ENCODE assay signal across 10 cellular contexts in the genomic region with DNA sequence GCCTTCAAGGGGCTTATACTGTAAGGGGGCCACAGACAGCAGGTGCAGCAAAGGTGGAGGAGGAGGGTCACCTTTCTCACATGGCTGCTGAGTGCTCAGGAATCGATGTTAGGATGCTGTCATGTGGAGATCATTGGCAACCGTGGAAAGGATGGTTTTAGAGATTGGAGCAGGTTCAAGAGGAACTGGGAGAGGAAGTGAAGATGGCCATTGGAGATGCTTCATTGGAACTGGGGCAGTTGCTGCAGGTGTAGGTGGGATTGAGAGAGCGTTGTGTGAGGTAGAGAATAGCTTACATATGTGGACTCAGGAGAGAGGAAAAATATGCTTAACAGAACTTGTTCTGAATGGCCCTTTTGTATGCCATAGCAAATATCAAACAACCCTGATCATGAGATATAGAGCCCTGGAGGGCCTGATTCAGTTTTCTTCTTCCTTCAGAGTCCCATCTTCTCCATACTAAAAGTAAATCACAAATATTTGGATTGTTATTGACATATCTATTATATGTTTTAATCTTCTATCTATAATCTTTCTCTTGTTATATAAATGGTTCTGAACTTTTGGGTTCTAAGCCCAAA. TPM values are rescaled to one million over a fixed set of nuclear protein-coding genes. Genes with fewer than 3 reads are reported as not detected.
DNase-seq lines count a peak whose midpoint lies in the region; ATAC-seq, FAIRE-seq and TF ChIP-seq lines count a peak whose summit lies in the region.
"Had no signal": no experiment of that assay in that cellular context is flagged by ENCODE, and none has a peak within 500 bp of the region (broad histone marks: within the 10 kb centered on the region; RNA-seq: fewer than 3 reads in every experiment).

No MANE protein-coding gene starts in this region.

- peaks cover 11% of the 10 kb centered on the region for H3K36me3 Mint-ChIP-seq in activated T-cell treated with anti-CD3 and anti-CD28 coated beads, Interleukin-2, amount 50 U/mL, for 24 hours (ENCODE audit: low read depth)
- peaks cover 21% of the 10 kb centered on the region for H3K36me3 Mint-ChIP-seq in activated CD4-positive, alpha-beta memory T cell treated with anti-CD3 and anti-CD28 coated beads, Interleukin-2, amount 10 ng/mL, durations not matched to agents 7 days and 5 days (ENCODE audit: low read depth)

- H3K4me1 ChIP-seq in pancreas = peaks cover 0 to 5% (median 0%) of the 10 kb centered on the region in 3 donors

- intact Hi-C loops in pancreas (cut with DNase I) = no loop called here

- no peak for DNase-seq in activated T-cell treated with anti-CD3 and anti-CD28 coated beads, Interleukin-2, amount 50 U/mL, for 24 hours
- no peak for DNase-seq in activated T-cell treated with anti-CD3 and anti-CD28 coated beads, Interleukin-2, amount 50 U/mL, for 1 hour
- DNase-seq in activated CD4-positive, alpha-beta memory T cell treated with anti-CD3 and anti-CD28 coated beads, Interleukin-2, amount 10 ng/mL, durations not matched to agents 7 days and 5 days = no peak
- DNase-seq in stimulated activated naive CD8-positive, alpha-beta T cell treated with anti-CD3 and anti-CD28 coated beads, Interleukin-15, amount 100 ng/mL, for 72 hours = no peak
- no peak for DNase-seq in NK-92 treated with Interleukin-12 subunit alpha and Interleukin-12 subunit beta, amount 100 ng/mL, for 24 hours (lab: John Stamatoyannopoulos, UW)
- no peak for DNase-seq in pancreas
- no peak for DNase-seq in GOT3 (lab: John Stamatoyannopoulos, UW)
- DNase-seq: NCI-H1105 treated with DMSO at 0.1 percent for 48 hours had no signal

- H3K4me3 ChIP-seq in pancreas = no peak overlapping the region

- H3K27me3 ChIP-seq in pancreas = no peaks in the 10 kb centered on the region

- H3K27ac Mint-ChIP-seq in activated T-cell treated with anti-CD3 and anti-CD28 coated beads, Interleukin-2, amount 50 U/mL, for 24 hours = peak overlapping the region; percentile 91
- peak overlapping the region; percentile 87 for H3K27ac Mint-ChIP-seq in activated CD4-positive, alpha-beta memory T cell treated with anti-CD3 and anti-CD28 coated beads, Interleukin-2, amount 10 ng/mL, durations not matched to agents 7 days and 5 days
- H3K27ac Mint-ChIP-seq in stimulated activated naive CD8-positive, alpha-beta T cell treated with anti-CD3 and anti-CD28 coated beads, Interleukin-15, amount 100 ng/mL, for 72 hours = peak overlapping the region; percentile 0 to 90

- H3K4me3 Mint-ChIP-seq in activated T-cell treated with anti-CD3 and anti-CD28 coated beads, Interleukin-2, amount 50 U/mL, for 24 hours = peak overlapping the region; percentile 44
- peak overlapping the region; percentile 33 for H3K4me3 Mint-ChIP-seq in activated CD4-positive, alpha-beta memory T cell treated with anti-CD3 and anti-CD28 coated beads, Interleukin-2, amount 10 ng/mL, durations not matched to agents 7 days and 5 days
- H3K4me3 Mint-ChIP-seq in stimulated activated naive CD8-positive, alpha-beta T cell treated with anti-CD3 and anti-CD28 coated beads, Interleukin-15, amount 100 ng/mL, for 72 hours = peak overlapping the region; percentile 39 to 58

- peaks cover 3% of the 10 kb centered on the region for H3K9me3 Mint-ChIP-seq in activated T-cell treated with anti-CD3 and anti-CD28 coated beads, Interleukin-2, amount 50 U/mL, for 24 hours
- H3K9me3 Mint-ChIP-seq in activated CD4-positive, alpha-beta memory T cell treated with anti-CD3 and anti-CD28 coated beads, Interleukin-2, amount 10 ng/mL, durations not matched to agents 7 days and 5 days = peaks cover 9% of the 10 kb centered on the region
- peaks cover 0 to 8% of the 10 kb centered on the region in 2 donors for H3K9me3 Mint-ChIP-seq in stimulated activated naive CD8-positive, alpha-beta T cell treated with anti-CD3 and anti-CD28 coated beads, Interleukin-15, amount 100 ng/mL, for 72 hours

- H3K4me1 Mint-ChIP-seq in activated T-cell treated with anti-CD3 and anti-CD28 coated beads, Interleukin-2, amount 50 U/mL, for 24 hours (ENCODE audit: low read depth) = peaks cover 59% of the 10 kb centered on the region
- peaks cover 51% of the 10 kb centered on the region for H3K4me1 Mint-ChIP-seq in activated CD4-positive, alpha-beta memory T cell treated with anti-CD3 and anti-CD28 coated beads, Interleukin-2, amount 10 ng/mL, durations not matched to agents 7 days and 5 days
- peaks cover 38% of the 10 kb centered on the region for H3K4me1 Mint-ChIP-seq in stimulated activated naive CD8-positive, alpha-beta T cell treated with anti-CD3 and anti-CD28 coated beads, Interleukin-15, amount 100 ng/mL, for 72 hours

- H3K9me3 ChIP-seq in pancreas = no peaks in the 10 kb centered on the region

- H3K36me3 ChIP-seq in pancreas = no peaks in the 10 kb centered on the region

- 83 to 85% methylated on average over 3 of the region's 3 CpGs for WGBS in pancreas, 2 donors

- peak; percentile 2 for ATAC-seq in HG03097 (IDR thresholded peaks at IDR 0.05; ENCODE audit: low FRiP score, unreplicated experiment)
- ATAC-seq in stimulated activated naive CD8-positive, alpha-beta T cell treated with anti-CD3 and anti-CD28 coated beads, Interleukin-15, amount 100 ng/mL, for 72 hours = no peak
- no peak for ATAC-seq in pancreas

- CTCF ChIA-PET in activated CD4-positive, alpha-beta memory T cell treated with anti-CD3 and anti-CD28 coated beads, Interleukin-2, amount 10 ng/mL, durations not matched to agents 7 days and 5 days (lab: Charles Lee) = interaction anchor here (0.6 to 4.3 kb wide), 5 partner anchors 22 to 78 kb away, joined by 4 to 34 read pairs (median 5); a partner anchor contains a TSS

- TF ChIP-seq CTCF in pancreas (IDR thresholded peaks at IDR 0.05) = no peak

- H3K27ac ChIP-seq in pancreas = no peak overlapping the region

- POLR2A ChIA-PET in activated CD4-positive, alpha-beta memory T cell treated with anti-CD3 and anti-CD28 coated beads, Interleukin-2, amount 10 ng/mL, durations not matched to agents 7 days and 5 days (lab: Charles Lee) = interaction anchor here (1.0 to 3.9 kb wide), 6 partner anchors 12 to 77 kb away, joined by 3 to 54 read pairs (median 9); a partner anchor contains a TSS

- no peak for FAIRE-seq in pancreas (lab: Jason Lieb, UNC)
- FAIRE-seq: kidney had no signal

- H3K27me3 Mint-ChIP-seq in activated T-cell treated with anti-CD3 and anti-CD28 coated beads, Interleukin-2, amount 50 U/mL, for 24 hours = no peaks in the 10 kb centered on the region
- H3K27me3 Mint-ChIP-seq in activated CD4-positive, alpha-beta memory T cell treated with anti-CD3 and anti-CD28 coated beads, Interleukin-2, amount 10 ng/mL, durations not matched to agents 7 days and 5 days = no peaks in the 10 kb centered on the region
- H3K27me3 Mint-ChIP-seq in stimulated activated naive CD8-positive, alpha-beta T cell treated with anti-CD3 and anti-CD28 coated beads, Interleukin-15, amount 100 ng/mL, for 72 hours = no peaks in the 10 kb centered on the region

RNA-seq across cellular contexts. Expression of a gene that starts 40.8 kb away (rescaled TPM):
- under 1 TPM; 0.18 to 0.28 TPM for total RNA-seq in activated CD4-positive, alpha-beta memory T cell treated with anti-CD3 and anti-CD28 coated beads, Interleukin-2, amount 10 ng/mL, durations not matched to agents 7 days and 5 days
- 10 to 100 TPM in 2 of 6 donors, 1 to 10 TPM in 4; 6.9 to 12.2 (median 8.6) TPM for total RNA-seq in pancreas
- polyA plus RNA-seq in pancreas = 10 to 100 TPM; 15.8 to 20.3 TPM

Comparison
In these comparisons a context has a peak if more than half of its experiments do, and no peak if none do; other contexts are left out.
1. RNA of a gene that starts 40.8 kb away (total RNA-seq): 6.9 to 12.2 TPM in pancreas; 0.18 to 0.28 TPM in activated CD4-positive, alpha-beta memory T cell treated with anti-CD3 and anti-CD28 coated beads, Interleukin-2, amount 10 ng/mL, durations not matched to agents 7 days and 5 days; every median in the first group is over 4 times any median in the second.
2. Peak in every context shown above with its lines, with median percentiles within 50 percentile points of each other: H3K27ac Mint-ChIP-seq and H3K4me3 Mint-ChIP-seq.